ENCODE assay signal across 18 cellular contexts in the genomic region with DNA sequence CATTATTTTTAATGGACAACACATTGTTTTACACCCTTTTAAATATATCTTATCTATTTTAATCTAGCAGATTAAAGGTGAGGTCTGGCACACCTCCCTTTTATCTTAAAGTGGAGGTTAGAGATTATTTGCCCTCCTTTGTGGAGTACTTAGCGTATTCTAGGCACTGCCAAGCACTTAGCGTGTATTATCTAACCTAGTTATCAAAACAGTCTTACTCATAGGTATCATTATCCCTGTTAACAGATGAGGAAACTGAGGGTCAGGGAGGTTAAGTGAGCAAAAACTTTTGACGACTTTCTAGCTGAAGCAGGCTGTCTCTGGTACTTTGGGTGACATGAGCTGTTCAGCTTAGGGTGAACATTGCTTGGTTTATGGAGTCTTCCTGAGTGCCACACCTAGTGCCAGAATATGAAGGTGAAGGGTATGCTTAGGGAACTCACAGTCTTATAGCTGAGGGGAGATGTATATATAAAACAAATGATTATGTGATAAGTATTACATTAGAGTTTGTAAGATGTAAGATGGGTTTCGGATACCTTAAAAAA. TPM values are rescaled to one million over a fixed set of nuclear protein-coding genes. Genes with fewer than 3 reads are reported as not detected.
A peak's percentile ranks its signal among the peaks of the same experiment; 100 is the strongest.
DNase-seq lines count a peak whose midpoint lies in the region; ATAC-seq, FAIRE-seq and TF ChIP-seq lines count a peak whose summit lies in the region.
"Had no signal": no experiment of that assay in that cellular context is flagged by ENCODE, and none has a peak within 500 bp of the region (broad histone marks: within the 10 kb centered on the region; RNA-seq: fewer than 3 reads in every experiment).

No MANE protein-coding gene starts in this region.

- H3K4me3 ChIP-seq in HEK293 (ENCODE audit: low read depth, low read length) (no peak overlapping the region), neural progenitor cell (no peak overlapping the region)
- H3K4me3 ChIP-seq: GM12878, GM23248 had no signal

- H3K9me3 Mint-ChIP-seq in neural progenitor cell = no peaks in the 10 kb centered on the region
- H3K9me3 Mint-ChIP-seq: CD4-positive, alpha-beta T cell had no signal

- peaks cover 78% of the 10 kb centered on the region for H3K79me2 ChIP-seq in neural progenitor cell (ENCODE audit: low read depth)

- CTCF ChIA-PET in HEK293 (lab: Yijun Ruan, JAX) = interaction anchor here (0.7 to 1.6 kb wide), 4 partner anchors 9 to 102 kb away, joined by 3 to 5 read pairs (median 4); no protein-coding TSS in a partner anchor

- FAIRE-seq in islet of Langerhans (lab: Jason Lieb, UNC) (peak; percentile 66), urothelium cell line (lab: Jason Lieb, UNC) (no peak)
- FAIRE-seq: A204.1, GM12878, GM18507, H54 had no signal

- TF ChIP-seq CTCF in HEK293 (tag by site-specific recombination; IDR thresholded peaks at IDR 0.05) = no peak
- no peak for TF ChIP-seq CTCF in neural progenitor cell (IDR thresholded peaks at IDR 0.05)

- peak overlapping the region; percentile 36 for H3K27ac Mint-ChIP-seq in neural progenitor cell
- H3K27ac Mint-ChIP-seq: B cell; CD4-positive, alpha-beta T cell had no signal

- H3K36me3 ChIP-seq in HEK293 (ENCODE audit: control insufficient read depth in 2 of 2, insufficient read depth in 1 of 2, low read length in 2 of 2) (no peaks in the 10 kb centered on the region), neural progenitor cell (no peaks in the 10 kb centered on the region)

- H3K9me3 ChIP-seq in HEK293 (ENCODE audit: control insufficient read depth, insufficient read depth, low read depth, low read length) (no peaks in the 10 kb centered on the region), neural progenitor cell (ENCODE audit: low read depth) (no peaks in the 10 kb centered on the region)

- POLR2A ChIA-PET in HEK293 (lab: Yijun Ruan, JAX) = interaction anchor here (1.7 kb wide), 1 partner anchor 54 kb away, joined by 9 read pairs; a partner anchor contains a TSS

- H4K20me1 ChIP-seq in neural progenitor cell (ENCODE audit: low read depth) = peaks cover 11% of the 10 kb centered on the region

- no peak overlapping the region for H2AFZ ChIP-seq in neural progenitor cell (replicated peaks)
- H2AFZ ChIP-seq: GM23248 had no signal

- H3F3A ChIP-seq in neural progenitor cell (ENCODE audit: low read depth) = peaks cover 50% of the 10 kb centered on the region

- peaks cover 14% of the 10 kb centered on the region for H3K36me3 Mint-ChIP-seq in neural progenitor cell

- no peak for ATAC-seq in HG02970 (IDR thresholded peaks at IDR 0.05; ENCODE audit: low FRiP score, unreplicated experiment)
- ATAC-seq: GM12878, HCT116 had no signal

- no peaks in the 10 kb centered on the region for H3K27me3 ChIP-seq in neural progenitor cell

- H3K4me2 ChIP-seq in neural progenitor cell = peak overlapping the region; percentile 79

- H3K27me3 Mint-ChIP-seq in neural progenitor cell (ENCODE audit: insufficient read depth, low read depth) = peaks cover 3% of the 10 kb centered on the region

- no peak overlapping the region for H3K9ac ChIP-seq in neural progenitor cell
- H3K9ac ChIP-seq: GM23248 had no signal

- H3K27ac ChIP-seq in HEK293 (ENCODE audit: extremely low read depth, low read depth, low read length) (no peak overlapping the region), neural progenitor cell (peak overlapping the region; percentile 30)
- H3K27ac ChIP-seq: GM23248 had no signal

- DNase-seq in amniotic epithelial cell (ENCODE audit: low read depth) = peak; percentile 25
- DNase-seq in neural progenitor cell (ENCODE audit: low spot score) = no peak
- no peak for DNase-seq in urothelium cell line (ENCODE audit: low spot score)
- no peak for DNase-seq in NCI-H446 (lab: John Stamatoyannopoulos, UW)
- DNase-seq: C1 segment of cervical spinal cord; Calu3; CD4-positive, alpha-beta T cell; DMS 273 treated with DMSO at 0.1 percent for 48 hours; GM23248 had no signal

- H3K4me1 Mint-ChIP-seq in neural progenitor cell = peaks cover 93% of the 10 kb centered on the region

- H3K4me1 ChIP-seq in HEK293 (ENCODE audit: control insufficient read depth, insufficient read depth, low read length) (peaks cover 17% of the 10 kb centered on the region), neural progenitor cell (peaks cover 72% of the 10 kb centered on the region)

- H3K4me3 Mint-ChIP-seq in neural progenitor cell = no peak overlapping the region
- H3K4me3 Mint-ChIP-seq: B cell; CD4-positive, alpha-beta T cell had no signal

TF ChIP-seq in HEK293, 187 proteins besides CTCF, POLR2A, EP300 and RAD21 (continues in another document):
- TF ChIP-seq ZXDB (tag by site-specific recombination; IDR thresholded peaks at IDR 0.05) = peak; percentile 58; the same call in 1 of the 2 replicates
- no peak for TF ChIP-seq ZNF501 (tag by site-specific recombination; IDR thresholded peaks at IDR 0.05)
- TF ChIP-seq, protein P1, sequence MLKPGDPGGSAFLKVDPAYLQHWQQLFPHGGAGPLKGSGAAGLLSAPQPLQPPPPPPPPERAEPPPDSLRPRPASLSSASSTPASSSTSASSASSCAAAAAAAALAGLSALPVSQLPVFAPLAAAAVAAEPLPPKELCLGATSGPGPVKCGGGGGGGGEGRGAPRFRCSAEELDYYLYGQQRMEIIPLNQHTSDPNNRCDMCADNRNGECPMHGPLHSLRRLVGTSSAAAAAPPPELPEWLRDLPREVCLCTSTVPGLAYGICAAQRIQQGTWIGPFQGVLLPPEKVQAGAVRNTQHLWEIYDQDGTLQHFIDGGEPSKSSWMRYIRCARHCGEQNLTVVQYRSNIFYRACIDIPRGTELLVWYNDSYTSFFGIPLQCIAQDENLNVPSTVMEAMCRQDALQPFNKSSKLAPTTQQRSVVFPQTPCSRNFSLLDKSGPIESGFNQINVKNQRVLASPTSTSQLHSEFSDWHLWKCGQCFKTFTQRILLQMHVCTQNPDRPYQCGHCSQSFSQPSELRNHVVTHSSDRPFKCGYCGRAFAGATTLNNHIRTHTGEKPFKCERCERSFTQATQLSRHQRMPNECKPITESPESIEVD (tag by site-specific recombination; IDR thresholded peaks at IDR 0.05) = peak; percentile 55; the same call in 1 of the 2 replicates
- TF ChIP-seq ZNF302 (tag by site-specific recombination; IDR thresholded peaks at IDR 0.05; ENCODE audit: low read depth) = no peak
- TF ChIP-seq SP7 (tag by site-specific recombination; IDR thresholded peaks at IDR 0.05) = peak; percentile 79
- peak; percentile 45 for TF ChIP-seq FEZF1 (tag by site-specific recombination; IDR thresholded peaks at IDR 0.05)
- no peak for TF ChIP-seq ZBTB21 (tag by site-specific recombination; IDR thresholded peaks at IDR 0.05)
- TF ChIP-seq, protein P2, sequence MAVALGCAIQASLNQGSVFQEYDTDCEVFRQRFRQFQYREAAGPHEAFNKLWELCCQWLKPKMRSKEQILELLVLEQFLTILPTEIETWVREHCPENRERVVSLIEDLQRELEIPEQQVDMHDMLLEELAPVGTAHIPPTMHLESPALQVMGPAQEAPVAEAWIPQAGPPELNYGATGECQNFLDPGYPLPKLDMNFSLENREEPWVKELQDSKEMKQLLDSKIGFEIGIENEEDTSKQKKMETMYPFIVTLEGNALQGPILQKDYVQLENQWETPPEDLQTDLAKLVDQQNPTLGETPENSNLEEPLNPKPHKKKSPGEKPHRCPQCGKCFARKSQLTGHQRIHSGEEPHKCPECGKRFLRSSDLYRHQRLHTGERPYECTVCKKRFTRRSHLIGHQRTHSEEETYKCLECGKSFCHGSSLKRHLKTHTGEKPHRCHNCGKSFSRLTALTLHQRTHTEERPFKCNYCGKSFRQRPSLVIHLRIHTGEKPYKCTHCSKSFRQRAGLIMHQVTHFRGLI (tag by site-specific recombination; IDR thresholded peaks at IDR 0.05) = no peak
- no peak for TF ChIP-seq ZNF324 (tag by site-specific recombination; IDR thresholded peaks at IDR 0.05)
- TF ChIP-seq ZSCAN16 (tag by site-specific recombination; IDR thresholded peaks at IDR 0.05) = no peak
- no peak for TF ChIP-seq HOXA7 (CRISPR knock-in tag; IDR thresholded peaks at IDR 0.05; ENCODE audit: borderline replicate concordance)
- TF ChIP-seq ZNF544 (tag by site-specific recombination; IDR thresholded peaks at IDR 0.05) = no peak
- TF ChIP-seq, protein P3, sequence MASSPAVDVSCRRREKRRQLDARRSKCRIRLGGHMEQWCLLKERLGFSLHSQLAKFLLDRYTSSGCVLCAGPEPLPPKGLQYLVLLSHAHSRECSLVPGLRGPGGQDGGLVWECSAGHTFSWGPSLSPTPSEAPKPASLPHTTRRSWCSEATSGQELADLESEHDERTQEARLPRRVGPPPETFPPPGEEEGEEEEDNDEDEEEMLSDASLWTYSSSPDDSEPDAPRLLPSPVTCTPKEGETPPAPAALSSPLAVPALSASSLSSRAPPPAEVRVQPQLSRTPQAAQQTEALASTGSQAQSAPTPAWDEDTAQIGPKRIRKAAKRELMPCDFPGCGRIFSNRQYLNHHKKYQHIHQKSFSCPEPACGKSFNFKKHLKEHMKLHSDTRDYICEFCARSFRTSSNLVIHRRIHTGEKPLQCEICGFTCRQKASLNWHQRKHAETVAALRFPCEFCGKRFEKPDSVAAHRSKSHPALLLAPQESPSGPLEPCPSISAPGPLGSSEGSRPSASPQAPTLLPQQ (tag by site-specific recombination; IDR thresholded peaks at IDR 0.05) = 0 out of 2 replicates have a peak, but pooled peaks have one; percentile 38
- TF ChIP-seq, protein P4, sequence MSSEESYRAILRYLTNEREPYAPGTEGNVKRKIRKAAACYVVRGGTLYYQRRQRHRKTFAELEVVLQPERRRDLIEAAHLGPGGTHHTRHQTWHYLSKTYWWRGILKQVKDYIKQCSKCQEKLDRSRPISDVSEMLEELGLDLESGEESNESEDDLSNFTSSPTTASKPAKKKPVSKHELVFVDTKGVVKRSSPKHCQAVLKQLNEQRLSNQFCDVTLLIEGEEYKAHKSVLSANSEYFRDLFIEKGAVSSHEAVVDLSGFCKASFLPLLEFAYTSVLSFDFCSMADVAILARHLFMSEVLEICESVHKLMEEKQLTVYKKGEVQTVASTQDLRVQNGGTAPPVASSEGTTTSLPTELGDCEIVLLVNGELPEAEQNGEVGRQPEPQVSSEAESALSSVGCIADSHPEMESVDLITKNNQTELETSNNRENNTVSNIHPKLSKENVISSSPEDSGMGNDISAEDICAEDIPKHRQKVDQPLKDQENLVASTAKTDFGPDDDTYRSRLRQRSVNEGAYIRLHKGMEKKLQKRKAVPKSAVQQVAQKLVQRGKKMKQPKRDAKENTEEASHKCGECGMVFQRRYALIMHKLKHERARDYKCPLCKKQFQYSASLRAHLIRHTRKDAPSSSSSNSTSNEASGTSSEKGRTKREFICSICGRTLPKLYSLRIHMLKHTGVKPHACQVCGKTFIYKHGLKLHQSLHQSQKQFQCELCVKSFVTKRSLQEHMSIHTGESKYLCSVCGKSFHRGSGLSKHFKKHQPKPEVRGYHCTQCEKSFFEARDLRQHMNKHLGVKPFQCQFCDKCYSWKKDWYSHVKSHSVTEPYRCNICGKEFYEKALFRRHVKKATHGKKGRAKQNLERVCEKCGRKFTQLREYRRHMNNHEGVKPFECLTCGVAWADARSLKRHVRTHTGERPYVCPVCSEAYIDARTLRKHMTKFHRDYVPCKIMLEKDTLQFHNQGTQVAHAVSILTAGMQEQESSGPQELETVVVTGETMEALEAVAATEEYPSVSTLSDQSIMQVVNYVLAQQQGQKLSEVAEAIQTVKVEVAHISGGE (tag by site-specific recombination; conservative IDR thresholded peaks at IDR 0.05; ENCODE audit: low read depth) = no peak

RNA-seq across cellular contexts. Expression of a gene that starts 55.0 kb away (rescaled TPM):
- total RNA-seq in neural progenitor cell (ENCODE audit: low replicate concordance) = 4.1 and 12.0 TPM in 2 replicates
